In the genomic region with DNA sequence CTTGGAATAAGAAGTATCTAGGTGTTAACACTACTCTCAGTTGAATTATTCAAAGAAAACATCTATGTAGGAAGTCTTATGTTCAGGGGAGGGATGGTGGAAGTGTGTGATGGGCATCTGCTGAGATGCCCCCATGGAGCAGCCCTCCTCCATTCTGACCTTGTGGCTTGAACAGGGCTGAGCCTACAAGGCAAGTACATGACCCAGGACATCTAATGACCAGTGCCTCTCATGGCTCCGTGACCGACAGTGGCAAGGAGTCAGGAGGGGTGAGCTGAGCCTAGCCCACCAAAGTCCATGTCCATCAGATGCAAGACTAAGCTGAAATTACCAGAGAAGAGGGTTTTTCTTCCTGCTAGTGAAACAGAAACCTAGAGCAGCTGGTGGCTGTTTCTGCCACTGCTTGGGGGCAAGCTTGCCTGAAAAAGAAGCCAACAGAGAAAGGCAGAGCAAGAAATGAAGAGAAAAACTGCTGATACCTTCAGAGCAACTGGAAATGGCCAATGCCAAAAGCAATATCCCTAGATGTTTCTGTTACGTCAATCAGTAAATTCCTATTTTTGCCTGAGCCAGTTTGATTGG, we compare ENCODE assay signal across 2 cellular contexts.
TF ChIP-seq lines count a peak whose summit lies in the region.

No MANE protein-coding gene starts in this region.

TF ChIP-seq in IMR-90, 13 proteins besides CTCF, POLR2A, EP300 and RAD21:
- TF ChIP-seq, protein P1, sequence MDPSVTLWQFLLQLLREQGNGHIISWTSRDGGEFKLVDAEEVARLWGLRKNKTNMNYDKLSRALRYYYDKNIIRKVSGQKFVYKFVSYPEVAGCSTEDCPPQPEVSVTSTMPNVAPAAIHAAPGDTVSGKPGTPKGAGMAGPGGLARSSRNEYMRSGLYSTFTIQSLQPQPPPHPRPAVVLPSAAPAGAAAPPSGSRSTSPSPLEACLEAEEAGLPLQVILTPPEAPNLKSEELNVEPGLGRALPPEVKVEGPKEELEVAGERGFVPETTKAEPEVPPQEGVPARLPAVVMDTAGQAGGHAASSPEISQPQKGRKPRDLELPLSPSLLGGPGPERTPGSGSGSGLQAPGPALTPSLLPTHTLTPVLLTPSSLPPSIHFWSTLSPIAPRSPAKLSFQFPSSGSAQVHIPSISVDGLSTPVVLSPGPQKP (IDR thresholded peaks at IDR 0.05; ENCODE audit: borderline replicate concordance, low read depth, low read length) = no peak
- no peak for TF ChIP-seq MAFK (IDR thresholded peaks at IDR 0.05; ENCODE audit: low read depth, low read length)
- TF ChIP-seq NFE2L2 (IDR thresholded peaks at IDR 0.05; ENCODE audit: low read depth, low read length) = no peak
- TF ChIP-seq RFX5 (IDR thresholded peaks at IDR 0.05; ENCODE audit: low read depth, low read length) = no peak
- TF ChIP-seq, protein P2, sequence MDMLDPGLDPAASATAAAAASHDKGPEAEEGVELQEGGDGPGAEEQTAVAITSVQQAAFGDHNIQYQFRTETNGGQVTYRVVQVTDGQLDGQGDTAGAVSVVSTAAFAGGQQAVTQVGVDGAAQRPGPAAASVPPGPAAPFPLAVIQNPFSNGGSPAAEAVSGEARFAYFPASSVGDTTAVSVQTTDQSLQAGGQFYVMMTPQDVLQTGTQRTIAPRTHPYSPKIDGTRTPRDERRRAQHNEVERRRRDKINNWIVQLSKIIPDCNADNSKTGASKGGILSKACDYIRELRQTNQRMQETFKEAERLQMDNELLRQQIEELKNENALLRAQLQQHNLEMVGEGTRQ (IDR thresholded peaks at IDR 0.05; ENCODE audit: low read depth, low read length) = no peak
- TF ChIP-seq SMC3 (IDR thresholded peaks at IDR 0.05; ENCODE audit: low read depth, low read length) = no peak
- TF ChIP-seq RCOR1 (IDR thresholded peaks at IDR 0.05; ENCODE audit: insufficient replicate concordance, low read length) = no peak
- no peak for TF ChIP-seq MXI1 (IDR thresholded peaks at IDR 0.05; ENCODE audit: borderline replicate concordance, low read depth, low read length)
- TF ChIP-seq CHD1 (IDR thresholded peaks at IDR 0.05; ENCODE audit: low read depth, low read length) = no peak
- no peak for TF ChIP-seq FOS (IDR thresholded peaks at IDR 0.05; ENCODE audit: low read depth, low read length)
- no peak for TF ChIP-seq BHLHE40 (IDR thresholded peaks at IDR 0.05; ENCODE audit: low read depth, low read length)
- no peak for TF ChIP-seq MAZ (IDR thresholded peaks at IDR 0.05; ENCODE audit: borderline replicate concordance, low read depth, low read length)
- TF ChIP-seq CEBPB (IDR thresholded peaks at IDR 0.05; ENCODE audit: low read depth, low read length) = no peak

TF ChIP-seq in GM12878, 131 proteins besides CTCF, POLR2A, EP300 and RAD21:
- TF ChIP-seq WRNIP1 (IDR thresholded peaks at IDR 0.05; ENCODE audit: borderline replicate concordance, low read depth, low read length) (no peak), RAD51 (IDR thresholded peaks at IDR 0.05) (no peak), GATAD2B (conservative IDR thresholded peaks at IDR 0.05; ENCODE audit: low read depth) (no peak), EGR1 (IDR thresholded peaks at IDR 0.05; ENCODE audit: borderline replicate concordance in 1 of 2, low read depth in 2 of 2, low read length in 2 of 2) (no peak), NFYA (IDR thresholded peaks at IDR 0.05; ENCODE audit: borderline replicate concordance, low read depth, low read length) (no peak), PAX8 (IDR thresholded peaks at IDR 0.05) (no peak), ZSCAN29 (IDR thresholded peaks at IDR 0.05) (no peak), ZNF207 (IDR thresholded peaks at IDR 0.05; ENCODE audit: borderline replicate concordance) (no peak)
- TF ChIP-seq, protein P3, sequence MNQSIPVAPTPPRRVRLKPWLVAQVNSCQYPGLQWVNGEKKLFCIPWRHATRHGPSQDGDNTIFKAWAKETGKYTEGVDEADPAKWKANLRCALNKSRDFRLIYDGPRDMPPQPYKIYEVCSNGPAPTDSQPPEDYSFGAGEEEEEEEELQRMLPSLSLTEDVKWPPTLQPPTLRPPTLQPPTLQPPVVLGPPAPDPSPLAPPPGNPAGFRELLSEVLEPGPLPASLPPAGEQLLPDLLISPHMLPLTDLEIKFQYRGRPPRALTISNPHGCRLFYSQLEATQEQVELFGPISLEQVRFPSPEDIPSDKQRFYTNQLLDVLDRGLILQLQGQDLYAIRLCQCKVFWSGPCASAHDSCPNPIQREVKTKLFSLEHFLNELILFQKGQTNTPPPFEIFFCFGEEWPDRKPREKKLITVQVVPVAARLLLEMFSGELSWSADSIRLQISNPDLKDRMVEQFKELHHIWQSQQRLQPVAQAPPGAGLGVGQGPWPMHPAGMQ (IDR thresholded peaks at IDR 0.05; ENCODE audit: borderline replicate concordance) = no peak
- TF ChIP-seq, protein P4, sequence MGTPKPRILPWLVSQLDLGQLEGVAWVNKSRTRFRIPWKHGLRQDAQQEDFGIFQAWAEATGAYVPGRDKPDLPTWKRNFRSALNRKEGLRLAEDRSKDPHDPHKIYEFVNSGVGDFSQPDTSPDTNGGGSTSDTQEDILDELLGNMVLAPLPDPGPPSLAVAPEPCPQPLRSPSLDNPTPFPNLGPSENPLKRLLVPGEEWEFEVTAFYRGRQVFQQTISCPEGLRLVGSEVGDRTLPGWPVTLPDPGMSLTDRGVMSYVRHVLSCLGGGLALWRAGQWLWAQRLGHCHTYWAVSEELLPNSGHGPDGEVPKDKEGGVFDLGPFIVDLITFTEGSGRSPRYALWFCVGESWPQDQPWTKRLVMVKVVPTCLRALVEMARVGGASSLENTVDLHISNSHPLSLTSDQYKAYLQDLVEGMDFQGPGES (IDR thresholded peaks at IDR 0.05) = no peak
- TF ChIP-seq, protein P5, sequence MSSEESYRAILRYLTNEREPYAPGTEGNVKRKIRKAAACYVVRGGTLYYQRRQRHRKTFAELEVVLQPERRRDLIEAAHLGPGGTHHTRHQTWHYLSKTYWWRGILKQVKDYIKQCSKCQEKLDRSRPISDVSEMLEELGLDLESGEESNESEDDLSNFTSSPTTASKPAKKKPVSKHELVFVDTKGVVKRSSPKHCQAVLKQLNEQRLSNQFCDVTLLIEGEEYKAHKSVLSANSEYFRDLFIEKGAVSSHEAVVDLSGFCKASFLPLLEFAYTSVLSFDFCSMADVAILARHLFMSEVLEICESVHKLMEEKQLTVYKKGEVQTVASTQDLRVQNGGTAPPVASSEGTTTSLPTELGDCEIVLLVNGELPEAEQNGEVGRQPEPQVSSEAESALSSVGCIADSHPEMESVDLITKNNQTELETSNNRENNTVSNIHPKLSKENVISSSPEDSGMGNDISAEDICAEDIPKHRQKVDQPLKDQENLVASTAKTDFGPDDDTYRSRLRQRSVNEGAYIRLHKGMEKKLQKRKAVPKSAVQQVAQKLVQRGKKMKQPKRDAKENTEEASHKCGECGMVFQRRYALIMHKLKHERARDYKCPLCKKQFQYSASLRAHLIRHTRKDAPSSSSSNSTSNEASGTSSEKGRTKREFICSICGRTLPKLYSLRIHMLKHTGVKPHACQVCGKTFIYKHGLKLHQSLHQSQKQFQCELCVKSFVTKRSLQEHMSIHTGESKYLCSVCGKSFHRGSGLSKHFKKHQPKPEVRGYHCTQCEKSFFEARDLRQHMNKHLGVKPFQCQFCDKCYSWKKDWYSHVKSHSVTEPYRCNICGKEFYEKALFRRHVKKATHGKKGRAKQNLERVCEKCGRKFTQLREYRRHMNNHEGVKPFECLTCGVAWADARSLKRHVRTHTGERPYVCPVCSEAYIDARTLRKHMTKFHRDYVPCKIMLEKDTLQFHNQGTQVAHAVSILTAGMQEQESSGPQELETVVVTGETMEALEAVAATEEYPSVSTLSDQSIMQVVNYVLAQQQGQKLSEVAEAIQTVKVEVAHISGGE (CRISPR knock-in tag; IDR thresholded peaks at IDR 0.05) = no peak
- TF ChIP-seq, protein P6, sequence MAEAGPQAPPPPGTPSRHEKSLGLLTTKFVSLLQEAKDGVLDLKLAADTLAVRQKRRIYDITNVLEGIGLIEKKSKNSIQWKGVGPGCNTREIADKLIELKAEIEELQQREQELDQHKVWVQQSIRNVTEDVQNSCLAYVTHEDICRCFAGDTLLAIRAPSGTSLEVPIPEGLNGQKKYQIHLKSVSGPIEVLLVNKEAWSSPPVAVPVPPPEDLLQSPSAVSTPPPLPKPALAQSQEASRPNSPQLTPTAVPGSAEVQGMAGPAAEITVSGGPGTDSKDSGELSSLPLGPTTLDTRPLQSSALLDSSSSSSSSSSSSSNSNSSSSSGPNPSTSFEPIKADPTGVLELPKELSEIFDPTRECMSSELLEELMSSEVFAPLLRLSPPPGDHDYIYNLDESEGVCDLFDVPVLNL (IDR thresholded peaks at IDR 0.05; ENCODE audit: low read depth, low read length) = no peak
- TF ChIP-seq, protein P7, sequence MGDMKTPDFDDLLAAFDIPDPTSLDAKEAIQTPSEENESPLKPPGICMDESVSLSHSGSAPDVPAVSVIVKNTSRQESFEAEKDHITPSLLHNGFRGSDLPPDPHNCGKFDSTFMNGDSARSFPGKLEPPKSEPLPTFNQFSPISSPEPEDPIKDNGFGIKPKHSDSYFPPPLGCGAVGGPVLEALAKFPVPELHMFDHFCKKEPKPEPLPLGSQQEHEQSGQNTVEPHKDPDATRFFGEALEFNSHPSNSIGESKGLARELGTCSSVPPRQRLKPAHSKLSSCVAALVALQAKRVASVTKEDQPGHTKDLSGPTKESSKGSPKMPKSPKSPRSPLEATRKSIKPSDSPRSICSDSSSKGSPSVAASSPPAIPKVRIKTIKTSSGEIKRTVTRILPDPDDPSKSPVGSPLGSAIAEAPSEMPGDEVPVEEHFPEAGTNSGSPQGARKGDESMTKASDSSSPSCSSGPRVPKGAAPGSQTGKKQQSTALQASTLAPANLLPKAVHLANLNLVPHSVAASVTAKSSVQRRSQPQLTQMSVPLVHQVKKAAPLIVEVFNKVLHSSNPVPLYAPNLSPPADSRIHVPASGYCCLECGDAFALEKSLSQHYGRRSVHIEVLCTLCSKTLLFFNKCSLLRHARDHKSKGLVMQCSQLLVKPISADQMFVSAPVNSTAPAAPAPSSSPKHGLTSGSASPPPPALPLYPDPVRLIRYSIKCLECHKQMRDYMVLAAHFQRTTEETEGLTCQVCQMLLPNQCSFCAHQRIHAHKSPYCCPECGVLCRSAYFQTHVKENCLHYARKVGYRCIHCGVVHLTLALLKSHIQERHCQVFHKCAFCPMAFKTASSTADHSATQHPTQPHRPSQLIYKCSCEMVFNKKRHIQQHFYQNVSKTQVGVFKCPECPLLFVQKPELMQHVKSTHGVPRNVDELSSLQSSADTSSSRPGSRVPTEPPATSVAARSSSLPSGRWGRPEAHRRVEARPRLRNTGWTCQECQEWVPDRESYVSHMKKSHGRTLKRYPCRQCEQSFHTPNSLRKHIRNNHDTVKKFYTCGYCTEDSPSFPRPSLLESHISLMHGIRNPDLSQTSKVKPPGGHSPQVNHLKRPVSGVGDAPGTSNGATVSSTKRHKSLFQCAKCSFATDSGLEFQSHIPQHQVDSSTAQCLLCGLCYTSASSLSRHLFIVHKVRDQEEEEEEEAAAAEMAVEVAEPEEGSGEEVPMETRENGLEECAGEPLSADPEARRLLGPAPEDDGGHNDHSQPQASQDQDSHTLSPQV (IDR thresholded peaks at IDR 0.05) = no peak
